Comparison of ENCODE assay signal across 20 cellular contexts in the genomic region with DNA sequence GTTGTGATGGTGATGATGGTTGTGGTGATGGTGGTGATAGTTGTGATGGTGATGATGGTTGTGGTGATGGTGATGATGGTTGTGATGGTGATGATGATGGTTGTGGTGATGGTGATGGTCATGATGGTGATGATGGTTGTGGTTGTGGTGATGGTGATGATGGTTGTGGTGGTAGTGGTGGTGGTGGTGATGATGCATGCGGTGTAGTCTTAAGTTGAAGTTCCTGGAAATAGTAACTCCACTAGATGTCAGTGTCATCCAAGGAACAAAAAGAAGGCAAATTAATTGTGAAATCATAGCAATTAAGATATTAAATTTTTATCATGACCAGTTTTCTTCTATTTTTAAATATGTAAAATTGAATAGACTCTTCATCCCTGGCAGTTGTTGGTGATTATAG.
A peak's percentile ranks its signal among the peaks of the same experiment; 100 is the strongest.
DNase-seq lines count a peak whose midpoint lies in the region; ATAC-seq and TF ChIP-seq lines count a peak whose summit lies in the region.
"Had no signal": no experiment of that assay in that cellular context is flagged by ENCODE, and none has a peak within 500 bp of the region (broad histone marks: within the 10 kb centered on the region; RNA-seq: fewer than 3 reads in every experiment).

No MANE protein-coding gene starts in this region.

- H3K36me3 ChIP-seq in A673 (ENCODE audit: insufficient read depth, low read length, poor library complexity, severe bottlenecking) (peaks cover 5% of the 10 kb centered on the region), HEK293 (ENCODE audit: control insufficient read depth in 2 of 2, insufficient read depth in 1 of 2, low read length in 2 of 2) (peaks cover 0 to 58% of the 10 kb centered on the region in 2 experiments; a peak in 1 of 3 replicates), brain microvascular endothelial cell (replicated peaks) (no peaks in the 10 kb centered on the region)

- ATAC-seq in GM21576 (IDR thresholded peaks at IDR 0.05; ENCODE audit: unreplicated experiment): no peak
- ATAC-seq: esophagus mucosa had no signal

- TF ChIP-seq CTCF in A673 (conservative IDR thresholded peaks at IDR 0.05; ENCODE audit: low read depth, low read length) (peak; percentile 26; the same call in 1 of the 2 replicates), HEK293 (tag by site-specific recombination; IDR thresholded peaks at IDR 0.05) (0 out of 2 replicates have a peak, but pooled peaks have one; percentile 19), brain microvascular endothelial cell (IDR thresholded peaks at IDR 0.05; ENCODE audit: low read depth, low read length, missing control alignments) (peak; percentile 23)

- H3K4me1 ChIP-seq in A673 (ENCODE audit: insufficient read depth, low read length, poor library complexity, severe bottlenecking) (no peaks in the 10 kb centered on the region), HEK293 (ENCODE audit: control insufficient read depth, insufficient read depth, low read length) (no peaks in the 10 kb centered on the region)
- H3K4me1 ChIP-seq: colonic mucosa, tibial nerve had no signal

- H3K9me3 ChIP-seq in A673 (ENCODE audit: low read depth, low read length, poor library complexity, severe bottlenecking): no peaks in the 10 kb centered on the region
- H3K9me3 ChIP-seq in HEK293 (ENCODE audit: control insufficient read depth, insufficient read depth, low read depth, low read length): no peaks in the 10 kb centered on the region
- H3K9me3 ChIP-seq: colonic mucosa, tibial nerve had no signal

- H3K4me3 ChIP-seq in A673 (ENCODE audit: low read depth, low read length, poor library complexity, severe bottlenecking): no peak overlapping the region
- H3K4me3 ChIP-seq in HEK293 (ENCODE audit: low read depth, low read length): no peak overlapping the region
- H3K4me3 ChIP-seq in brain microvascular endothelial cell (ENCODE audit: low read depth, low read length): no peak overlapping the region
- H3K4me3 ChIP-seq: colonic mucosa, lung, tibial nerve had no signal

- DNase-seq in A673 (ENCODE audit: low spot score) (no peak), brain microvascular endothelial cell (peak; percentile 7), glomerular visceral epithelial cell (ENCODE audit: extremely low spot score) (peak; percentile 4), amygdala (lab: John Stamatoyannopoulos, UW) (no peak), GM03348 (ENCODE audit: low spot score) (no peak), NCI-H1048 (lab: John Stamatoyannopoulos, UW) (no peak)
- DNase-seq: activated CD4-positive, alpha-beta T cell treated with anti-CD3 and anti-CD28 coated beads, Interleukin-2, amount 50 U/mL, for 4 hours; activated naive CD8-positive, alpha-beta T cell treated with anti-CD3 and anti-CD28 coated beads, Interleukin-2, amount 10 ng/mL, durations not matched to agents 7 days and 5 days; activated T-cell treated with anti-CD3 and anti-CD28 coated beads, Interleukin-2, amount 50 U/mL, for 48 hours; colonic mucosa; MM.1S; NCI-H2171; NK-92 treated with Interleukin-12 subunit alpha and Interleukin-12 subunit beta, amount 100 ng/mL, for 24 hours; SHP77 treated with DMSO at 0.1 percent for 48 hours; stimulated activated CD4-positive, alpha-beta T cell treated with anti-CD3 and anti-CD28 coated beads, Interleukin-4, amount 100 ng/mL, for 24 hours had no signal

- intact Hi-C loops in A673 (cut with micrococcal nuclease; ENCODE audit: unreplicated experiment): no loop called here

- no peaks in the 10 kb centered on the region for H3K27me3 ChIP-seq in A673 (replicated peaks; ENCODE audit: insufficient read depth, low read depth, low read length, poor library complexity)
- no peaks in the 10 kb centered on the region for H3K27me3 ChIP-seq in brain microvascular endothelial cell (replicated peaks)
- H3K27me3 ChIP-seq: colonic mucosa, tibial nerve had no signal

- CTCF ChIA-PET in A673 (lab: Charles Lee) (no interaction called here), HEK293 (lab: Yijun Ruan, JAX) (no interaction called here)

- BruUV-seq in A673 (replicated peaks; lab: Mats Ljungman, UMichigan): no TSS peak

- POLR2A ChIA-PET in A673 (lab: Charles Lee; ENCODE audit: low non-redundant PET): no interaction called here
- POLR2A ChIA-PET in HEK293 (lab: Yijun Ruan, JAX): no interaction called here

- in situ Hi-C loops in brain microvascular endothelial cell (cut with HindIII; ENCODE audit: low pct_ligation_motif_present, low sequenced_read_pairs): no loop called here

- H3K27ac ChIP-seq in A673 (ENCODE audit: low read depth, low read length, poor library complexity, severe bottlenecking) (no peak overlapping the region), HEK293 (ENCODE audit: extremely low read depth, low read depth, low read length) (no peak overlapping the region), brain microvascular endothelial cell (no peak overlapping the region)
- H3K27ac ChIP-seq: colonic mucosa, tibial nerve had no signal

TF ChIP-seq in HEK293, 187 proteins besides CTCF, POLR2A, EP300 and RAD21:
- TF ChIP-seq, protein P1, sequence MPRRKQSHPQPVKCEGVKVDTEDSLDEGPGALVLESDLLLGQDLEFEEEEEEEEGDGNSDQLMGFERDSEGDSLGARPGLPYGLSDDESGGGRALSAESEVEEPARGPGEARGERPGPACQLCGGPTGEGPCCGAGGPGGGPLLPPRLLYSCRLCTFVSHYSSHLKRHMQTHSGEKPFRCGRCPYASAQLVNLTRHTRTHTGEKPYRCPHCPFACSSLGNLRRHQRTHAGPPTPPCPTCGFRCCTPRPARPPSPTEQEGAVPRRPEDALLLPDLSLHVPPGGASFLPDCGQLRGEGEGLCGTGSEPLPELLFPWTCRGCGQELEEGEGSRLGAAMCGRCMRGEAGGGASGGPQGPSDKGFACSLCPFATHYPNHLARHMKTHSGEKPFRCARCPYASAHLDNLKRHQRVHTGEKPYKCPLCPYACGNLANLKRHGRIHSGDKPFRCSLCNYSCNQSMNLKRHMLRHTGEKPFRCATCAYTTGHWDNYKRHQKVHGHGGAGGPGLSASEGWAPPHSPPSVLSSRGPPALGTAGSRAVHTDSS (tag by site-specific recombination; IDR thresholded peaks at IDR 0.05): peak; percentile 75
- TF ChIP-seq MEIS1 (CRISPR knock-in tag; IDR thresholded peaks at IDR 0.05; ENCODE audit: borderline replicate concordance) (no peak), ZNF654 (tag by site-specific recombination; IDR thresholded peaks at IDR 0.05; ENCODE audit: low read depth) (peak; percentile 44), ZNF561 (tag by site-specific recombination; IDR thresholded peaks at IDR 0.05; ENCODE audit: borderline replicate concordance) (no peak)
TF ChIP-seq in HEK293: peak in this region for 2.

Comparison
In these comparisons a context has a peak if more than half of its experiments do, and no peak if none do; other contexts are left out.
1. DNase-seq: peak in brain microvascular endothelial cell (single experiment) and glomerular visceral epithelial cell (single experiment); none in A673 (single experiment), amygdala (0 of 56), GM03348 (single experiment) and NCI-H1048 (single experiment).
2. Peak in every context shown above with its lines, with median percentiles within 50 percentile points of each other: CTCF ChIP-seq.